In genomic region chr1:65791860-65792670, GRCh38 we compare ENCODE assay signal across 11 cellular contexts. TPM values are rescaled to one million over a fixed set of nuclear protein-coding genes. Genes with fewer than 3 reads are reported as not detected.
DNase-seq lines count a peak whose midpoint lies in the region; ATAC-seq and TF ChIP-seq lines count a peak whose summit lies in the region.
"Had no signal": no experiment of that assay in that cellular context is flagged by ENCODE, and none has a peak within 500 bp of the region (broad histone marks: within the 10 kb centered on the region; RNA-seq: fewer than 3 reads in every experiment).

No MANE protein-coding gene starts in this region.

- peaks cover 0 to 9% (median 6%) of the 10 kb centered on the region in 3 donors for H3K9me3 ChIP-seq in tibial artery

- ATAC-seq in GM18870 (IDR thresholded peaks at IDR 0.05; ENCODE audit: unreplicated experiment), result no peak
- ATAC-seq: activated CD4-positive, alpha-beta T cell treated with anti-CD3 and anti-CD28 coated beads for 36 hours had no signal

- H3K9me3 Mint-ChIP-seq in activated CD4-positive, alpha-beta T cell treated with anti-CD3 and anti-CD28 coated beads, Interleukin-2, amount 10 ng/mL, durations not matched to agents 24 days and 14 days, result peaks cover 12% of the 10 kb centered on the region

- H3K27me3 ChIP-seq in tibial artery, result peaks cover 0 to 23% of the 10 kb centered on the region in 2 donors

- peaks cover 8% of the 10 kb centered on the region for H3K4me1 Mint-ChIP-seq in activated CD4-positive, alpha-beta T cell treated with anti-CD3 and anti-CD28 coated beads, Interleukin-2, amount 10 ng/mL, durations not matched to agents 24 days and 14 days
- H3K4me1 Mint-ChIP-seq: activated CD4-positive, alpha-beta T cell treated with anti-CD3 and anti-CD28 coated beads for 36 hours had no signal

- peaks cover 2% of the 10 kb centered on the region for H3K36me3 Mint-ChIP-seq in activated CD4-positive, alpha-beta T cell treated with anti-CD3 and anti-CD28 coated beads, Interleukin-2, amount 10 ng/mL, durations not matched to agents 24 days and 14 days (ENCODE audit: low read depth)

- no peak for TF ChIP-seq CTCF in choroid plexus epithelial cell (conservative IDR thresholded peaks at IDR 0.05; ENCODE audit: low read depth, low read length)
- TF ChIP-seq CTCF in tibial artery (IDR thresholded peaks at IDR 0.05), result no peak

- peak overlapping the region; percentile 20 for H3K4me3 Mint-ChIP-seq in activated CD4-positive, alpha-beta T cell treated with anti-CD3 and anti-CD28 coated beads, Interleukin-2, amount 10 ng/mL, durations not matched to agents 24 days and 14 days
- H3K4me3 Mint-ChIP-seq: activated CD4-positive, alpha-beta T cell treated with anti-CD3 and anti-CD28 coated beads for 36 hours had no signal

- H3K27ac Mint-ChIP-seq in activated CD4-positive, alpha-beta T cell treated with anti-CD3 and anti-CD28 coated beads, Interleukin-2, amount 10 ng/mL, durations not matched to agents 24 days and 14 days, result no peak overlapping the region
- H3K27ac Mint-ChIP-seq: activated CD4-positive, alpha-beta T cell treated with anti-CD3 and anti-CD28 coated beads for 36 hours had no signal

- no peak for DNase-seq in activated CD4-positive, alpha-beta T cell treated with anti-CD3 and anti-CD28 coated beads, Interleukin-2, amount 10 ng/mL, durations not matched to agents 24 days and 14 days
- no peak for DNase-seq in activated CD4-positive, alpha-beta T cell treated with anti-CD3 and anti-CD28 coated beads for 4 hours
- peak; percentile 33 for DNase-seq in choroid plexus epithelial cell (ENCODE audit: low read depth)
- DNase-seq in left kidney (ENCODE audit: low read depth, low spot score), result peak; percentile 59
- DNase-seq in tibial artery, result peak in 1 of 2 donors; percentile 20
- DNase-seq in stimulated activated CD4-positive, alpha-beta T cell treated with anti-CD3 and anti-CD28 coated beads, Interleukin-15, amount 100 ng/mL, for 24 hours, result no peak
- no peak for DNase-seq in NCI-H510A (lab: John Stamatoyannopoulos, UW)
- DNase-seq: NCI-H1436 treated with DMSO at 0.1 percent for 48 hours had no signal

- H3K4me1 ChIP-seq in tibial artery, result peaks cover 0 to 16% (median 0%) of the 10 kb centered on the region in 4 donors

- no peak overlapping the region for H3K27ac ChIP-seq in tibial artery
- H3K27ac ChIP-seq: C4-2B had no signal

- H3K36me3 ChIP-seq in tibial artery, result no peaks in the 10 kb centered on the region

- H3K27me3 Mint-ChIP-seq in activated CD4-positive, alpha-beta T cell treated with anti-CD3 and anti-CD28 coated beads, Interleukin-2, amount 10 ng/mL, durations not matched to agents 24 days and 14 days, result peaks cover 63% of the 10 kb centered on the region

- H3K4me3 ChIP-seq in choroid plexus epithelial cell (ENCODE audit: low read depth, low read length) (peak overlapping the region; percentile 51), tibial artery (peak overlapping the region; percentile 15 to 33)

- intact Hi-C loops in activated CD4-positive, alpha-beta T cell treated with anti-CD3 and anti-CD28 coated beads, Interleukin-2, amount 10 ng/mL, durations not matched to agents 24 days and 14 days (cut with micrococcal nuclease), result no loop called here
- intact Hi-C loops in tibial artery (cut with DNase I; ENCODE audit: low total_unique reads), result no loop called here

RNA-seq across cellular contexts. Expression of gene PDE4B, which starts 0.6 kb away (rescaled TPM):
- 10.6 and 10.9 TPM in 2 replicates for total RNA-seq in activated CD4-positive, alpha-beta T cell treated with anti-CD3 and anti-CD28 coated beads, Interleukin-2, amount 10 ng/mL, durations not matched to agents 24 days and 14 days

Comparison
In these comparisons a context has a peak if more than half of its experiments do, and no peak if none do; other contexts are left out.
1. DNase-seq: peak in choroid plexus epithelial cell (single experiment) and left kidney (single experiment); none in activated CD4-positive, alpha-beta T cell treated with anti-CD3 and anti-CD28 coated beads, Interleukin-2, amount 10 ng/mL, durations not matched to agents 24 days and 14 days (single experiment), activated CD4-positive, alpha-beta T cell treated with anti-CD3 and anti-CD28 coated beads for 4 hours (0 of 2), stimulated activated CD4-positive, alpha-beta T cell treated with anti-CD3 and anti-CD28 coated beads, Interleukin-15, amount 100 ng/mL, for 24 hours (single experiment) and NCI-H510A (single experiment).